Comparison of ENCODE assay signal across 8 cellular contexts in genomic region chr17:37506678-37507077, GRCh38. TPM values are rescaled to one million over a fixed set of nuclear protein-coding genes. Genes with fewer than 3 reads are reported as not detected.
A peak's percentile ranks its signal among the peaks of the same experiment; 100 is the strongest.
DNase-seq lines count a peak whose midpoint lies in the region; ATAC-seq lines count a peak whose summit lies in the region.

No MANE protein-coding gene starts in this region.

- H3K18ac ChIP-seq in mesendoderm (ENCODE audit: low read length): no peak overlapping the region

- no CpG with 5 or more reads among the region's 10 CpGs for WGBS in mesendoderm (ENCODE audit: extremely low coverage, insufficient coverage, low lambda C conversion rate)

- H2BK15ac ChIP-seq in mesendoderm (replicated peaks; ENCODE audit: low read depth): no peak overlapping the region

- no peaks in the 10 kb centered on the region for H3K79me2 ChIP-seq in mesendoderm (ENCODE audit: control insufficient read depth, insufficient read depth, low read length)

- no peaks in the 10 kb centered on the region for H3K36me3 ChIP-seq in mesendoderm (ENCODE audit: control insufficient read depth, insufficient read depth, low read length)

- peak; percentile 30 for ATAC-seq in Right ventricle myocardium inferior
- ATAC-seq in stimulated activated memory B cell treated with anti-CD40 and anti-IgM and Interleukin-4, amounts not matched to agents 10 μg/mL and 1 μg/mL and 100 μg/mL, for 72 hours: no peak

- H3K79me1 ChIP-seq in mesendoderm (ENCODE audit: low read length): no peaks in the 10 kb centered on the region

- H3K27me3 ChIP-seq in mesendoderm (ENCODE audit: insufficient read depth, low read length, poor library complexity): no peaks in the 10 kb centered on the region

- no peak overlapping the region for H2AK5ac ChIP-seq in mesendoderm (ENCODE audit: low read length)

- intact Hi-C loops in Right ventricle myocardium inferior (cut with DNase I): no loop called here
- intact Hi-C loops in cardiac septum (cut with DNase I): no loop called here
- intact Hi-C loops in activated T-helper 2 cell treated with anti-CD3 and anti-CD28 coated beads, Interferon-gamma antibody, Interleukin-2, Interleukin-4, amounts not matched to agents 10 μg/mL and 5 μg/mL and 100 μg/mL, durations not matched to agents 14 hours and 24 hours and 36 hours (cut with micrococcal nuclease): no loop called here

- no peak overlapping the region for H3K27ac Mint-ChIP-seq in activated T-helper 2 cell treated with anti-CD3 and anti-CD28 coated beads, Interferon-gamma antibody, Interleukin-2, Interleukin-4, amounts not matched to agents 10 μg/mL and 5 μg/mL and 100 μg/mL, durations not matched to agents 14 hours and 24 hours and 36 hours
- no peak overlapping the region for H3K27ac Mint-ChIP-seq in stimulated activated memory B cell treated with anti-CD40 and anti-IgM and Interleukin-4, amounts not matched to agents 10 μg/mL and 1 μg/mL and 100 μg/mL, for 72 hours

- no peak overlapping the region for H3K56ac ChIP-seq in mesendoderm (ENCODE audit: low read length)

- no peak overlapping the region for H3K4ac ChIP-seq in mesendoderm (ENCODE audit: low read depth, low read length)

- no peak overlapping the region for H2BK120ac ChIP-seq in mesendoderm (ENCODE audit: low read depth, low read length)

- peak; percentile 27 for DNase-seq in Right ventricle myocardium inferior (ENCODE audit: missing footprints)
- no peak for DNase-seq in cardiac septum (ENCODE audit: low spot score)
- DNase-seq in NOMO-1 (lab: John Stamatoyannopoulos, UW; ENCODE audit: unreplicated experiment in 2 of 2): peak; percentile 16 to 31
- DNase-seq in cerebellar cortex (ENCODE audit: low spot score): peak; percentile 86
- DNase-seq in mesendoderm: peak; percentile 89
- DNase-seq in activated T-helper 2 cell treated with anti-CD3 and anti-CD28 coated beads, Interferon-gamma antibody, Interleukin-2, Interleukin-4, amounts not matched to agents 10 μg/mL and 5 μg/mL and 100 μg/mL, durations not matched to agents 14 hours and 24 hours and 36 hours (ENCODE audit: low spot score): no peak
- DNase-seq in mucosa of gallbladder (ENCODE audit: low spot score): no peak

- H3K23ac ChIP-seq in mesendoderm (ENCODE audit: low read length): no peak overlapping the region

- H3K9me3 Mint-ChIP-seq in activated T-helper 2 cell treated with anti-CD3 and anti-CD28 coated beads, Interferon-gamma antibody, Interleukin-2, Interleukin-4, amounts not matched to agents 10 μg/mL and 5 μg/mL and 100 μg/mL, durations not matched to agents 14 hours and 24 hours and 36 hours: no peaks in the 10 kb centered on the region
- no peaks in the 10 kb centered on the region for H3K9me3 Mint-ChIP-seq in stimulated activated memory B cell treated with anti-CD40 and anti-IgM and Interleukin-4, amounts not matched to agents 10 μg/mL and 1 μg/mL and 100 μg/mL, for 72 hours

- H3K4me3 ChIP-seq in mesendoderm (ENCODE audit: low read length): no peak overlapping the region

- H3K36me3 Mint-ChIP-seq in activated T-helper 2 cell treated with anti-CD3 and anti-CD28 coated beads, Interferon-gamma antibody, Interleukin-2, Interleukin-4, amounts not matched to agents 10 μg/mL and 5 μg/mL and 100 μg/mL, durations not matched to agents 14 hours and 24 hours and 36 hours (ENCODE audit: low read depth): peaks cover 3% of the 10 kb centered on the region
- no peaks in the 10 kb centered on the region for H3K36me3 Mint-ChIP-seq in stimulated activated memory B cell treated with anti-CD40 and anti-IgM and Interleukin-4, amounts not matched to agents 10 μg/mL and 1 μg/mL and 100 μg/mL, for 72 hours

- H3K27ac ChIP-seq in mesendoderm (ENCODE audit: low read depth, low read length): no peak overlapping the region

- H2BK5ac ChIP-seq in mesendoderm (ENCODE audit: low read length): no peak overlapping the region

- no peaks in the 10 kb centered on the region for H3K27me3 Mint-ChIP-seq in activated T-helper 2 cell treated with anti-CD3 and anti-CD28 coated beads, Interferon-gamma antibody, Interleukin-2, Interleukin-4, amounts not matched to agents 10 μg/mL and 5 μg/mL and 100 μg/mL, durations not matched to agents 14 hours and 24 hours and 36 hours (ENCODE audit: low read depth)
- H3K27me3 Mint-ChIP-seq in stimulated activated memory B cell treated with anti-CD40 and anti-IgM and Interleukin-4, amounts not matched to agents 10 μg/mL and 1 μg/mL and 100 μg/mL, for 72 hours: no peaks in the 10 kb centered on the region

- H4K5ac ChIP-seq in mesendoderm (ENCODE audit: low read length): no peak overlapping the region

- no peak overlapping the region for H4K8ac ChIP-seq in mesendoderm (ENCODE audit: low read depth, low read length)

- H3K9ac ChIP-seq in mesendoderm (ENCODE audit: low read length): no peak overlapping the region

- H3K4me1 Mint-ChIP-seq in activated T-helper 2 cell treated with anti-CD3 and anti-CD28 coated beads, Interferon-gamma antibody, Interleukin-2, Interleukin-4, amounts not matched to agents 10 μg/mL and 5 μg/mL and 100 μg/mL, durations not matched to agents 14 hours and 24 hours and 36 hours (ENCODE audit: low read depth): peaks cover 12% of the 10 kb centered on the region
- H3K4me1 Mint-ChIP-seq in stimulated activated memory B cell treated with anti-CD40 and anti-IgM and Interleukin-4, amounts not matched to agents 10 μg/mL and 1 μg/mL and 100 μg/mL, for 72 hours: peaks cover 8% of the 10 kb centered on the region

- no peak overlapping the region for H3K4me2 ChIP-seq in mesendoderm (ENCODE audit: low read length)

- H3K4me1 ChIP-seq in mesendoderm (ENCODE audit: control insufficient read depth, low read depth, low read length): no peaks in the 10 kb centered on the region

- H3K4me3 Mint-ChIP-seq in activated T-helper 2 cell treated with anti-CD3 and anti-CD28 coated beads, Interferon-gamma antibody, Interleukin-2, Interleukin-4, amounts not matched to agents 10 μg/mL and 5 μg/mL and 100 μg/mL, durations not matched to agents 14 hours and 24 hours and 36 hours (ENCODE audit: low read depth): no peak overlapping the region
- no peak overlapping the region for H3K4me3 Mint-ChIP-seq in stimulated activated memory B cell treated with anti-CD40 and anti-IgM and Interleukin-4, amounts not matched to agents 10 μg/mL and 1 μg/mL and 100 μg/mL, for 72 hours

RNA-seq across cellular contexts. Expression of gene DUSP14, which starts 17.0 kb away (rescaled TPM):
- total RNA-seq in Right ventricle myocardium inferior: 21.5 TPM
- 22.4 TPM for total RNA-seq in cardiac septum
- polyA plus RNA-seq in mesendoderm (2013, experiment 1 of 2): 15.9 TPM
- 15.9 TPM for polyA plus RNA-seq in mesendoderm (2013, experiment 2 of 2)
- total RNA-seq in activated T-helper 2 cell treated with anti-CD3 and anti-CD28 coated beads, Interferon-gamma antibody, Interleukin-2, Interleukin-4, amounts not matched to agents 10 μg/mL and 5 μg/mL and 100 μg/mL, durations not matched to agents 14 hours and 24 hours and 36 hours: 19.5 and 21.0 TPM in 2 replicates
- total RNA-seq in mucosa of gallbladder: 16.5 TPM

Comparison
In these comparisons a context has a peak if more than half of its experiments do, and no peak if none do; other contexts are left out.
1. DNase-seq: peak in Right ventricle myocardium inferior (single experiment), NOMO-1 (2 of 2), cerebellar cortex (single experiment) and mesendoderm (single experiment); none in cardiac septum (single experiment), activated T-helper 2 cell treated with anti-CD3 and anti-CD28 coated beads, Interferon-gamma antibody, Interleukin-2, Interleukin-4, amounts not matched to agents 10 μg/mL and 5 μg/mL and 100 μg/mL, durations not matched to agents 14 hours and 24 hours and 36 hours (single experiment) and mucosa of gallbladder (single experiment).